8 cellular contexts compared by ENCODE assay signal in the genomic region with DNA sequence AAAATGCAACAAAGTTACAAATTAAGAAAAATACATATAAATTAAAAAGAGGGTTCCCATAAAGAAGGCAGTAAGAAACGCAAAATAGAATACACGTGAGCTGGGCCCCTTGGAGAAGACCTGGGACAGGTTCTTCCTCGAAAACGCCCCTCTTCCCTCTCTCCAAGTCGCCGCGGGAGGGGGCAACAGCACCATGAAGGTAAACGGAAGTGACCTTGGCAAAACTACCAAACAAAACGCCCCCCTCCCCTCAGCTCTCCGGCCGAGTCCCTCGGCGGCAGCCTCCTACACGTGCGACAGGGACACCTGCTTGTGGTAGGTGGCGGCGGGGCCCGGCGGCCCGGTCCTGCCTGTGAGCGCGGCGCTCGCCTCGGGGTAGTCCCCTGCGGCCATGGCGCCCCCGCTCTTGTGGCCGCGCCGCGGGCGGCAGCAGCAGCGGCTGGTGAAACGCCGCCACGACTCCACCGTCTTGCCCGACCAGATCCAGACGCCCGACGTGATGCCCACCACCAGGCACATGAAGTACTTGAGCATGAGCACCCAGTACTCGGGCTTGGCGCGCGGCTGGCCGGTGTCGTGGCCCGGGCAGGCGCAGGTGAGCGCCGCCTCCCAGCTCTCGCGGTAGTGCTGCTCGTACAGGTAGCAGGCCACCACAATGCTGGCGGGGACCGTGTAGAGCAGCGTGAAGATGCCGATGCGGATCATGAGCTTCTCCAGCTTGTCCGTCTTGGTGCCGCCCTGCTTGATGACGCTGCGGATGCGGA. TPM values are rescaled to one million over a fixed set of nuclear protein-coding genes. Genes with fewer than 3 reads are reported as not detected.
DNase-seq lines count a peak whose midpoint lies in the region; ATAC-seq lines count a peak whose summit lies in the region.

No MANE protein-coding gene starts in this region.

- H3K4me3 Mint-ChIP-seq in activated CD4-positive, alpha-beta T cell treated with anti-CD3 and anti-CD28 coated beads for 36 hours = peak overlapping the region; percentile 69
- H3K4me3 Mint-ChIP-seq in immature natural killer cell = peak overlapping the region; percentile 83 to 91 (median 87)
- H3K4me3 Mint-ChIP-seq in stimulated activated naive B cell treated with anti-CD40 and anti-IgM and Interleukin-4, amounts not matched to agents 10 μg/mL and 1 μg/mL and 100 μg/mL, for 72 hours = peak overlapping the region; percentile 77 to 84

- peak; percentile 27 for DNase-seq in activated CD4-positive, alpha-beta T cell treated with anti-CD3 and anti-CD28 coated beads for 36 hours
- no peak for DNase-seq in activated CD4-positive, alpha-beta T cell treated with anti-CD3 and anti-CD28 coated beads, Interleukin-2, amount 50 U/mL, for 1 hour
- DNase-seq in activated T-cell treated with anti-CD3 and anti-CD28 coated beads, Interleukin-2, amount 50 U/mL, for 48 hours = peak; percentile 19 to 28
- DNase-seq in immature natural killer cell (no peak), NCI-H446 treated with DMSO at 0.1 percent for 48 hours (lab: John Stamatoyannopoulos, UW) (no peak)
- peak; percentile 6 for DNase-seq in stimulated activated naive B cell treated with anti-CD40 and anti-IgM and Interleukin-4, amounts not matched to agents 10 μg/mL and 1 μg/mL and 100 μg/mL, for 72 hours

- POLR2A ChIA-PET in activated CD4-positive, alpha-beta T cell treated with anti-CD3 and anti-CD28 coated beads for 36 hours (lab: Charles Lee) = interaction anchor here (0.5 kb wide), 1 partner anchor 262 kb away, joined by 3 read pairs; no protein-coding TSS in a partner anchor

- intact Hi-C loops in activated CD4-positive, alpha-beta T cell treated with anti-CD3 and anti-CD28 coated beads for 36 hours (cut with DNase I, micrococcal nuclease) = loop anchor here in 1 of 2 experiments (5.0 kb wide), 2 partner anchors 205 to 270 kb away; no protein-coding TSS in a partner anchor

- peaks cover 2% of the 10 kb centered on the region for H3K9me3 Mint-ChIP-seq in activated CD4-positive, alpha-beta T cell treated with anti-CD3 and anti-CD28 coated beads for 36 hours (ENCODE audit: low read depth)
- no peaks in the 10 kb centered on the region for H3K9me3 Mint-ChIP-seq in immature natural killer cell
- H3K9me3 Mint-ChIP-seq in stimulated activated naive B cell treated with anti-CD40 and anti-IgM and Interleukin-4, amounts not matched to agents 10 μg/mL and 1 μg/mL and 100 μg/mL, for 72 hours = peaks cover 3 to 8% of the 10 kb centered on the region in 2 donors

- ATAC-seq in activated CD4-positive, alpha-beta T cell treated with anti-CD3 and anti-CD28 coated beads for 36 hours = no peak
- ATAC-seq in stimulated activated naive B cell treated with anti-CD40 and anti-IgM and Interleukin-4, amounts not matched to agents 10 μg/mL and 1 μg/mL and 100 μg/mL, for 72 hours (replicated peaks) = no peak
- ATAC-seq in HG02610 (IDR thresholded peaks at IDR 0.05; ENCODE audit: unreplicated experiment) = no peak
- ATAC-seq in GM19463 (IDR thresholded peaks at IDR 0.05; ENCODE audit: unreplicated experiment) = no peak

- H3K27ac Mint-ChIP-seq in activated CD4-positive, alpha-beta T cell treated with anti-CD3 and anti-CD28 coated beads for 36 hours = no peak overlapping the region
- peak overlapping the region in 1 of 6 donors; percentile 42 for H3K27ac Mint-ChIP-seq in immature natural killer cell
- H3K27ac Mint-ChIP-seq in stimulated activated naive B cell treated with anti-CD40 and anti-IgM and Interleukin-4, amounts not matched to agents 10 μg/mL and 1 μg/mL and 100 μg/mL, for 72 hours = peak overlapping the region; percentile 62

- H3K27me3 Mint-ChIP-seq in activated CD4-positive, alpha-beta T cell treated with anti-CD3 and anti-CD28 coated beads for 36 hours = peaks cover 47% of the 10 kb centered on the region
- H3K27me3 Mint-ChIP-seq in immature natural killer cell (ENCODE audit: low read depth in 3 of 3) = peaks cover 10 to 19% (median 17%) of the 10 kb centered on the region in 3 donors
- peaks cover 11 to 25% of the 10 kb centered on the region in 2 donors for H3K27me3 Mint-ChIP-seq in stimulated activated naive B cell treated with anti-CD40 and anti-IgM and Interleukin-4, amounts not matched to agents 10 μg/mL and 1 μg/mL and 100 μg/mL, for 72 hours

- H3K4me1 Mint-ChIP-seq in activated CD4-positive, alpha-beta T cell treated with anti-CD3 and anti-CD28 coated beads for 36 hours = peaks cover 27% of the 10 kb centered on the region
- H3K4me1 Mint-ChIP-seq in immature natural killer cell = peaks cover 31 to 44% of the 10 kb centered on the region in 2 donors
- peaks cover 27 to 54% of the 10 kb centered on the region in 2 donors for H3K4me1 Mint-ChIP-seq in stimulated activated naive B cell treated with anti-CD40 and anti-IgM and Interleukin-4, amounts not matched to agents 10 μg/mL and 1 μg/mL and 100 μg/mL, for 72 hours

- peaks cover 7% of the 10 kb centered on the region for H3K36me3 Mint-ChIP-seq in activated CD4-positive, alpha-beta T cell treated with anti-CD3 and anti-CD28 coated beads for 36 hours (ENCODE audit: low read depth)
- no peaks in the 10 kb centered on the region for H3K36me3 Mint-ChIP-seq in immature natural killer cell
- H3K36me3 Mint-ChIP-seq in stimulated activated naive B cell treated with anti-CD40 and anti-IgM and Interleukin-4, amounts not matched to agents 10 μg/mL and 1 μg/mL and 100 μg/mL, for 72 hours = peaks cover 12 to 16% of the 10 kb centered on the region in 2 donors

- CTCF ChIA-PET in activated CD4-positive, alpha-beta T cell treated with anti-CD3 and anti-CD28 coated beads for 36 hours (lab: Charles Lee) = interaction anchor here (0.6 to 1.7 kb wide), 2 partner anchors 273 to 310 kb away, joined by 3 to 15 read pairs; no protein-coding TSS in a partner anchor

RNA-seq across cellular contexts. Expression of a gene that starts 2.8 kb away (rescaled TPM):
- 1 to 10 TPM; 1.1 to 1.3 TPM for total RNA-seq in activated CD4-positive, alpha-beta T cell treated with anti-CD3 and anti-CD28 coated beads for 36 hours
- under 1 TPM in 2 of 3 donors, not detected in 1; 0.13 to 0.43 TPM for polyA plus RNA-seq in immature natural killer cell

RNA-seq across cellular contexts. Expression of a gene that starts 55.4 kb away (rescaled TPM):
- 1 to 10 TPM; 4.0 to 5.5 TPM for total RNA-seq in activated CD4-positive, alpha-beta T cell treated with anti-CD3 and anti-CD28 coated beads for 36 hours
- 1 to 10 TPM in 2 of 3 donors, under 1 TPM in 1; 0.32 to 1.6 (median 1.3) TPM for polyA plus RNA-seq in immature natural killer cell

Comparison
In these comparisons a context has a peak if more than half of its experiments do, and no peak if none do; other contexts are left out.
1. DNase-seq: peak in activated CD4-positive, alpha-beta T cell treated with anti-CD3 and anti-CD28 coated beads for 36 hours (single experiment), activated T-cell treated with anti-CD3 and anti-CD28 coated beads, Interleukin-2, amount 50 U/mL, for 48 hours (2 of 2) and stimulated activated naive B cell treated with anti-CD40 and anti-IgM and Interleukin-4, amounts not matched to agents 10 μg/mL and 1 μg/mL and 100 μg/mL, for 72 hours (single experiment); none in activated CD4-positive, alpha-beta T cell treated with anti-CD3 and anti-CD28 coated beads, Interleukin-2, amount 50 U/mL, for 1 hour (single experiment), immature natural killer cell (0 of 3) and NCI-H446 treated with DMSO at 0.1 percent for 48 hours (single experiment).
2. Peak in every context shown above with its lines, with median percentiles within 50 percentile points of each other: H3K4me3 Mint-ChIP-seq.